ENCODE assay signal across 19 cellular contexts in the genomic region with DNA sequence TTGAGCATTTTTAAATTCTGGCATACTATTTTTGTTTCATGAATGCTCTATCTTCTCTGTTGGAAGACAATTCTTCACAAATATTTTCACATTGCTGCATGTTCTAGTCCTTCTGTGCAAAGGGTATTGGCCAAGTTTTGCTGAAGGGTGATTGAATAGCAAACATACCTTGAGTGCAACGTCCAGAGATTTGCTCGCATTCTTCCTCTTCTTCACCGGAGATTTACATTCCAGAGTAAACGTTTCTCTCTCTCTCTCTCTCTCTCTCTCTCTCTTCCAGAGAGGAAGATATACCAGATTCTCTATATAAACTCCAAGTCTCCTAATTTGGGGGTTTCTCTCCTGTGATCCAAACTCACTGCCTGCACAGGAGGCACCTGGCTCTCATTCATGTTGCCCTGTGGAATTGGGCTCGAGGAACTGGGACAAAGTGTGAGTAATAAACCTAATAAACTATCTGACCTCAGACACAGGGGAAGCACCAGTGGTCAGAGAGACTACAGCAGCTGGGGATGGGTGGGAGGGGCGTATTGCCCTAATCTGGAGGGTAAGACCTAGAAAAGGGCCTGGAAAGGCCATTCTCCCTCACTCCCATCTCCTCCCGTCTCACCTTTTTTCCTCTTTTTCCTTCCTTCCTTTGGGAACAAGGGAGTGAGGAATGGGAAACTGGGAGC. TPM values are rescaled to one million over a fixed set of nuclear protein-coding genes. Genes with fewer than 3 reads are reported as not detected.
DNase-seq lines count a peak whose midpoint lies in the region; ATAC-seq, FAIRE-seq and TF ChIP-seq lines count a peak whose summit lies in the region.
"Had no signal": no experiment of that assay in that cellular context is flagged by ENCODE, and none has a peak within 500 bp of the region (broad histone marks: within the 10 kb centered on the region; RNA-seq: fewer than 3 reads in every experiment).

No MANE protein-coding gene starts in this region.

- H2BK12ac ChIP-seq in trophoblast cell (ENCODE audit: low read length): no peak overlapping the region

- no peak for ATAC-seq in omental fat pad (ENCODE audit: low FRiP score)
- ATAC-seq in Right ventricle myocardium inferior: no peak

- no peak overlapping the region for H3K27ac ChIP-seq in trophoblast cell (ENCODE audit: low read depth, low read length)
- H3K27ac ChIP-seq: C4-2B, PC-9 had no signal

- H3K18ac ChIP-seq in trophoblast cell (ENCODE audit: low read length): no peak overlapping the region

- H3K9me3 Mint-ChIP-seq in activated naive CD8-positive, alpha-beta T cell treated with anti-CD3 and anti-CD28 coated beads for 36 hours: no peaks in the 10 kb centered on the region

- H3K27ac Mint-ChIP-seq in activated naive CD8-positive, alpha-beta T cell treated with anti-CD3 and anti-CD28 coated beads for 36 hours: no peak overlapping the region
- H3K27ac Mint-ChIP-seq: IgD-negative memory B cell had no signal

- H3K23ac ChIP-seq in trophoblast cell (ENCODE audit: low read length): no peak overlapping the region

- peaks cover 3% of the 10 kb centered on the region for H3K9me3 ChIP-seq in trophoblast cell (ENCODE audit: insufficient read depth, low read depth, low read length)

- H2BK120ac ChIP-seq in trophoblast cell (ENCODE audit: insufficient read depth, low read length, poor library complexity): no peak overlapping the region

- no peaks in the 10 kb centered on the region for H3K79me1 ChIP-seq in trophoblast cell (ENCODE audit: low read length)

- no peaks in the 10 kb centered on the region for H3K36me3 ChIP-seq in trophoblast cell (ENCODE audit: control insufficient read depth in 1 of 2, insufficient read depth in 2 of 2, low read length in 2 of 2)

- TF ChIP-seq POLR2A in GM12891 (IDR thresholded peaks at IDR 0.05; ENCODE audit: low read depth, low read length): no peak

- peaks cover 3% of the 10 kb centered on the region for H3K27me3 Mint-ChIP-seq in activated naive CD8-positive, alpha-beta T cell treated with anti-CD3 and anti-CD28 coated beads for 36 hours

- no peak overlapping the region for H2AFZ ChIP-seq in trophoblast cell (ENCODE audit: insufficient read depth, low read length, poor library complexity)
- H2AFZ ChIP-seq: PC-9 had no signal

- no peak overlapping the region for H3K9ac ChIP-seq in trophoblast cell (ENCODE audit: low read length)

- no peak overlapping the region for H4K12ac ChIP-seq in trophoblast cell (ENCODE audit: low read depth, low read length)

- no peaks in the 10 kb centered on the region for H3K36me3 Mint-ChIP-seq in activated naive CD8-positive, alpha-beta T cell treated with anti-CD3 and anti-CD28 coated beads for 36 hours
- H3K36me3 Mint-ChIP-seq: IgD-negative memory B cell had no signal

- H4K8ac ChIP-seq in trophoblast cell (ENCODE audit: low read depth, low read length): no peak overlapping the region

- no peak overlapping the region for H3K4ac ChIP-seq in trophoblast cell (ENCODE audit: low read depth, low read length)

- H4K91ac ChIP-seq in trophoblast cell (ENCODE audit: low read depth, low read length): no peak overlapping the region

- H3K14ac ChIP-seq in trophoblast cell (ENCODE audit: low read length): no peak overlapping the region

- no peaks in the 10 kb centered on the region for H3K27me3 ChIP-seq in trophoblast cell (ENCODE audit: insufficient read depth, low read length)

- no peak overlapping the region for H2AK5ac ChIP-seq in trophoblast cell (ENCODE audit: low read length)

- no peak overlapping the region for H3K4me3 Mint-ChIP-seq in activated naive CD8-positive, alpha-beta T cell treated with anti-CD3 and anti-CD28 coated beads for 36 hours
- H3K4me3 Mint-ChIP-seq: IgD-negative memory B cell had no signal

- H3K4me1 Mint-ChIP-seq in activated naive CD8-positive, alpha-beta T cell treated with anti-CD3 and anti-CD28 coated beads for 36 hours: peaks cover 7% of the 10 kb centered on the region

- WGBS in trophoblast cell (ENCODE audit: extremely low coverage, insufficient coverage, insufficient read length): no CpG with 5 or more reads among the region's 7 CpGs

- no peak overlapping the region for H3K4me3 ChIP-seq in LNCaP clone FGC (ENCODE audit: low read depth, low read length)
- H3K4me3 ChIP-seq in fibroblast of the aortic adventitia (ENCODE audit: low read depth, low read length): no peak overlapping the region
- H3K4me3 ChIP-seq in trophoblast cell (ENCODE audit: low read depth, low read length): no peak overlapping the region
- H3K4me3 ChIP-seq: PC-9 had no signal

- no peak for FAIRE-seq in GM12891 (lab: Jason Lieb, UNC)

- H2BK5ac ChIP-seq in trophoblast cell (ENCODE audit: low read depth, low read length, poor library complexity): no peak overlapping the region

- DNase-seq in GM12891 (ENCODE audit: insufficient read length, low spot score): no peak
- peak; percentile 1 for DNase-seq in LNCaP clone FGC (ENCODE audit: low read depth)
- DNase-seq in fibroblast of the aortic adventitia (ENCODE audit: low read depth): peak; percentile 7
- DNase-seq in trophoblast cell: peak; percentile 58 to 85
- no peak for DNase-seq in omental fat pad (ENCODE audit: low spot score)
- no peak for DNase-seq in Right ventricle myocardium inferior (ENCODE audit: missing footprints)
- no peak for DNase-seq in activated naive CD8-positive, alpha-beta T cell treated with anti-CD3 and anti-CD28 coated beads for 36 hours
- DNase-seq: DMS 273 treated with DMSO at 0.1 percent for 48 hours, GF-D8, H7, MV-4-11, NCI-H1417, NCI-H2029 treated with DMSO at 0.1 percent for 48 hours, NCI-H510A treated with DMSO at 0.1 percent for 48 hours, PC-9 had no signal

- H3K79me2 ChIP-seq in trophoblast cell (ENCODE audit: control insufficient read depth, insufficient read depth, low read length, poor library complexity): no peaks in the 10 kb centered on the region

- H3K4me2 ChIP-seq in trophoblast cell (ENCODE audit: low read length): no peak overlapping the region
- H3K4me2 ChIP-seq: PC-9 had no signal

- intact Hi-C loops in Right ventricle myocardium inferior (cut with DNase I): no loop called here

- peaks cover 2 to 13% of the 10 kb centered on the region in 2 experiments for H3K4me1 ChIP-seq in trophoblast cell (ENCODE audit: control insufficient read depth in 1 of 2, insufficient read depth in 2 of 2, low read length in 2 of 2)

- no peak for TF ChIP-seq CTCF in LNCaP clone FGC (IDR thresholded peaks at IDR 0.05; ENCODE audit: control insufficient read depth, extremely low read depth, insufficient read depth)
- no peak for TF ChIP-seq CTCF in fibroblast of the aortic adventitia (IDR thresholded peaks at IDR 0.05; ENCODE audit: insufficient read depth, low read length)
- TF ChIP-seq CTCF in omental fat pad (IDR thresholded peaks at IDR 0.05): no peak

TF ChIP-seq in GM12891, 5 proteins besides CTCF, POLR2A, EP300 and RAD21:
- no peak for TF ChIP-seq POLR2AphosphoS5 (IDR thresholded peaks at IDR 0.05; ENCODE audit: low read depth, low read length)
- peak; percentile 48 for TF ChIP-seq SPI1 (IDR thresholded peaks at IDR 0.05; ENCODE audit: low read depth, low read length)

RNA-seq across cellular contexts. Expression of gene TREML1, which starts 1.1 kb away (rescaled TPM):
- polyA plus RNA-seq in GM12891 (2012; ENCODE audit: low read depth, missing spikeins): not detected
- total RNA-seq in fibroblast of the aortic adventitia (ENCODE audit: low replicate concordance) (not detected in 2 replicates), omental fat pad (1 to 10 TPM in 1 of 4 donors, under 1 TPM in 1, not detected in 2; 0.56 to 5.3 TPM), Right ventricle myocardium inferior (not detected)
- polyA plus RNA-seq in trophoblast cell (2013): not detected in 2 replicates
- total RNA-seq in activated naive CD8-positive, alpha-beta T cell treated with anti-CD3 and anti-CD28 coated beads for 36 hours: not detected
- total RNA-seq: A673, H7, HT-29, PC-9 had no signal

RNA-seq across cellular contexts. Expression of gene TREM2, which starts 7.6 kb away (rescaled TPM):
- polyA plus RNA-seq in GM12891 (2012; ENCODE audit: low read depth, missing spikeins): not detected
- total RNA-seq in fibroblast of the aortic adventitia (ENCODE audit: low replicate concordance): not detected in 2 replicates
- polyA plus RNA-seq in trophoblast cell (2013): 0.08 TPM in 2 replicates
- total RNA-seq in omental fat pad: 100 to 1,000 TPM in 1 of 4 donors, 1 to 10 TPM in 2, not detected in 1; 3.1 to 119 (median 6.8) TPM
- total RNA-seq in Right ventricle myocardium inferior: 0.92 TPM
- not detected for total RNA-seq in activated naive CD8-positive, alpha-beta T cell treated with anti-CD3 and anti-CD28 coated beads for 36 hours
- total RNA-seq: A673, H7, HT-29, PC-9 had no signal
- polyA plus RNA-seq: IgD-negative memory B cell had no signal

RNA-seq across cellular contexts. Expression of gene TREML2, which starts 45.7 kb away (rescaled TPM):
- 4.2 TPM for polyA plus RNA-seq in GM12891 (2012; ENCODE audit: low read depth, missing spikeins)
- total RNA-seq in fibroblast of the aortic adventitia (ENCODE audit: low replicate concordance) (not detected in 2 replicates), omental fat pad (1 to 10 TPM in 1 of 4 donors, under 1 TPM in 3; 0.19 to 4.3 (median 0.34) TPM), Right ventricle myocardium inferior (0.11 TPM)
- polyA plus RNA-seq in trophoblast cell (2013): 5.4 and 5.8 TPM in 2 replicates
- total RNA-seq in activated naive CD8-positive, alpha-beta T cell treated with anti-CD3 and anti-CD28 coated beads for 36 hours: 1 to 10 TPM; 8.9 TPM
- total RNA-seq: A673, H7, PC-9 had no signal

Comparison
In these comparisons a context has a peak if more than half of its experiments do, and no peak if none do; other contexts are left out.
1. DNase-seq: peak in LNCaP clone FGC (single experiment), fibroblast of the aortic adventitia (single experiment) and trophoblast cell (2 of 2); none in GM12891 (single experiment), omental fat pad (single experiment), Right ventricle myocardium inferior (single experiment) and activated naive CD8-positive, alpha-beta T cell treated with anti-CD3 and anti-CD28 coated beads for 36 hours (single experiment).